12 cellular contexts compared by ENCODE assay signal in genomic region chr10:71694039-71694471, GRCh38. TPM values are rescaled to one million over a fixed set of nuclear protein-coding genes. Genes with fewer than 3 reads are reported as not detected.
DNase-seq lines count a peak whose midpoint lies in the region; ATAC-seq and TF ChIP-seq lines count a peak whose summit lies in the region.
"Had no signal": no experiment of that assay in that cellular context is flagged by ENCODE, and none has a peak within 500 bp of the region (broad histone marks: within the 10 kb centered on the region; RNA-seq: fewer than 3 reads in every experiment).

No MANE protein-coding gene starts in this region.

- TF ChIP-seq CTCF in CD4-positive, alpha-beta T cell (IDR thresholded peaks at IDR 0.05), result no peak
- no peak for TF ChIP-seq CTCF in left lung (IDR thresholded peaks at IDR 0.05)

- no peaks in the 10 kb centered on the region for H3K36me3 ChIP-seq in left lung
- H3K36me3 ChIP-seq: uterus had no signal

- peaks cover 4 to 52% of the 10 kb centered on the region in 2 donors for H3K4me1 ChIP-seq in left lung
- H3K4me1 ChIP-seq: uterus had no signal

- H3K27ac Mint-ChIP-seq in CD4-positive, alpha-beta T cell, result peak overlapping the region; percentile 63

- H3K36me3 Mint-ChIP-seq in CD4-positive, alpha-beta T cell (ENCODE audit: low read depth), result no peaks in the 10 kb centered on the region

- H3K4me3 ChIP-seq in left lung, result peak overlapping the region in 1 of 2 donors; percentile 13
- H3K4me3 ChIP-seq: uterus had no signal

- ATAC-seq in CD4-positive, alpha-beta T cell (ENCODE audit: poor library complexity), result no peak
- ATAC-seq in HG03432 (IDR thresholded peaks at IDR 0.05; ENCODE audit: unreplicated experiment), result peak; percentile 12
- ATAC-seq in left lung, result no peak

- CTCF ChIA-PET in CD4-positive, alpha-beta T cell (lab: Charles Lee), result interaction anchor here (0.9 to 2.5 kb wide), 3 partner anchors 14 to 118 kb away, joined by 3 to 9 read pairs (median 8); partner anchors contain the start of gene VSIR

- H3K27me3 Mint-ChIP-seq in CD4-positive, alpha-beta T cell, result no peaks in the 10 kb centered on the region

- intact Hi-C loops in CD4-positive, alpha-beta T cell (cut with DNase I, micrococcal nuclease), result no loop called here
- intact Hi-C loops in left lung (cut with DNase I), result loop anchor here in 1 of 2 donors (10.0 kb wide), 1 partner anchor 299 kb away; the partner anchor contains the start of gene CDH23

- H3K9me3 ChIP-seq in CD4-positive, alpha-beta T cell (ENCODE audit: control insufficient read depth, low read length), result no peaks in the 10 kb centered on the region
- no peaks in the 10 kb centered on the region for H3K9me3 ChIP-seq in left lung
- H3K9me3 ChIP-seq: uterus had no signal

- H3K27me3 ChIP-seq in CD4-positive, alpha-beta T cell (ENCODE audit: control insufficient read depth, insufficient read depth, low read length), result no peaks in the 10 kb centered on the region
- H3K27me3 ChIP-seq in left lung, result no peaks in the 10 kb centered on the region
- H3K27me3 ChIP-seq: uterus had no signal

- no peak for DNase-seq in CD4-positive, alpha-beta T cell
- DNase-seq in GM19238 (ENCODE audit: insufficient read length, low spot score) (peak; percentile 39), left lung (peak in 1 of 2 donors; percentile 71), NCI-H1694 treated with DMSO at 0.1 percent for 48 hours (lab: John Stamatoyannopoulos, UW) (no peak), NCI-H1092 (lab: John Stamatoyannopoulos, UW) (no peak)
- DNase-seq in stimulated activated CD4-positive, alpha-beta T cell treated with anti-CD3 and anti-CD28 coated beads, Interleukin-4, amount 100 ng/mL, for 1 hour, result no peak
- DNase-seq in stimulated activated CD4-positive, alpha-beta T cell treated with anti-CD3 and anti-CD28 coated beads, Interleukin-12 subunit alpha, Interleukin-12 subunit beta, amount 100 ng/mL, for 4 hours, result no peak
- DNase-seq: DMS53, NCI-H2107, uterus had no signal

- POLR2A ChIA-PET in CD4-positive, alpha-beta T cell (lab: Charles Lee), result interaction anchor here (0.9 to 3.7 kb wide), 8 partner anchors 19 to 79 kb away, joined by 3 to 20 read pairs (median 4); partner anchors contain the start of gene VSIR

- peaks cover 29% of the 10 kb centered on the region for H3K4me1 Mint-ChIP-seq in CD4-positive, alpha-beta T cell (ENCODE audit: low read depth)

- H3K4me3 Mint-ChIP-seq in CD4-positive, alpha-beta T cell, result no peak overlapping the region

- H3K9me3 Mint-ChIP-seq in CD4-positive, alpha-beta T cell, result no peaks in the 10 kb centered on the region

- H3K27ac ChIP-seq in CD4-positive, alpha-beta T cell (ENCODE audit: low read depth, low read length), result no peak overlapping the region
- H3K27ac ChIP-seq in left lung, result peak overlapping the region; percentile 51 to 90
- H3K27ac ChIP-seq: uterus had no signal

RNA-seq across cellular contexts. Expression of gene C10orf105, which starts 25.5 kb away (rescaled TPM):
- total RNA-seq in CD4-positive, alpha-beta T cell, result under 1 TPM; 0.25 to 0.36 TPM
- total RNA-seq in left lung, result 1 to 10 TPM in 1 of 2 donors, under 1 TPM in 1; 0.17 to 1.0 TPM
- total RNA-seq: bronchial epithelial cell had no signal
